Comparison of ENCODE assay signal across 19 cellular contexts in genomic region chr17:21183468-21183867, GRCh38. TPM values are rescaled to one million over a fixed set of nuclear protein-coding genes. Genes with fewer than 3 reads are reported as not detected.
DNase-seq lines count a peak whose midpoint lies in the region; ATAC-seq and TF ChIP-seq lines count a peak whose summit lies in the region.
"Had no signal": no experiment of that assay in that cellular context is flagged by ENCODE, and none has a peak within 500 bp of the region (broad histone marks: within the 10 kb centered on the region; RNA-seq: fewer than 3 reads in every experiment).

No MANE protein-coding gene starts in this region.

- no peaks in the 10 kb centered on the region for H3K36me3 Mint-ChIP-seq in Caco-2 (ENCODE audit: insufficient read depth, unreplicated experiment)
- H3K36me3 Mint-ChIP-seq in effector memory CD8-positive, alpha-beta T cell (ENCODE audit: insufficient read depth), result peaks cover 9% of the 10 kb centered on the region
- peaks cover 7% of the 10 kb centered on the region for H3K36me3 Mint-ChIP-seq in activated naive CD4-positive, alpha-beta T cell treated with anti-CD3 and anti-CD28 coated beads for 36 hours (ENCODE audit: low read depth)

- no peaks in the 10 kb centered on the region for H3K9me3 Mint-ChIP-seq in Caco-2 (ENCODE audit: unreplicated experiment)
- no peaks in the 10 kb centered on the region for H3K9me3 Mint-ChIP-seq in effector memory CD8-positive, alpha-beta T cell
- no peaks in the 10 kb centered on the region for H3K9me3 Mint-ChIP-seq in activated naive CD4-positive, alpha-beta T cell treated with anti-CD3 and anti-CD28 coated beads for 36 hours

- no peak for TF ChIP-seq POLR2A in gastrocnemius medialis (IDR thresholded peaks at IDR 0.05)

- H3K9me3 ChIP-seq in Caco-2 (no peaks in the 10 kb centered on the region), gastrocnemius medialis (no peaks in the 10 kb centered on the region)
- H3K9me3 ChIP-seq: HAP-1 had no signal

- POLR2A ChIA-PET in Caco-2 (lab: Charles Lee), result no interaction called here

- H3K27me3 ChIP-seq in Caco-2 (replicated peaks; ENCODE audit: control insufficient read depth, insufficient read depth, low read length) (no peaks in the 10 kb centered on the region), gastrocnemius medialis (no peaks in the 10 kb centered on the region)

- H3K4me3 Mint-ChIP-seq in Caco-2 (ENCODE audit: unreplicated experiment), result peak overlapping the region; percentile 3
- H3K4me3 Mint-ChIP-seq in effector memory CD8-positive, alpha-beta T cell, result no peak overlapping the region
- H3K4me3 Mint-ChIP-seq in activated naive CD4-positive, alpha-beta T cell treated with anti-CD3 and anti-CD28 coated beads for 36 hours, result no peak overlapping the region

- no TSS peak for BruUV-seq in Caco-2 (replicated peaks; lab: Mats Ljungman, UMichigan)

- H3K36me3 ChIP-seq in Caco-2 (ENCODE audit: control insufficient read depth, insufficient read depth, low read length) (no peaks in the 10 kb centered on the region), gastrocnemius medialis (peaks cover 0 to 30% of the 10 kb centered on the region in 2 donors)
- H3K36me3 ChIP-seq: HAP-1 had no signal

- intact Hi-C loops in Caco-2 (cut with micrococcal nuclease; ENCODE audit: unreplicated experiment) (no loop called here), gastrocnemius medialis (cut with DNase I; ENCODE audit: low total_unique reads) (no loop called here)
- intact Hi-C loops in activated naive CD4-positive, alpha-beta T cell treated with anti-CD3 and anti-CD28 coated beads for 36 hours (cut with micrococcal nuclease), result no loop called here

- H3K27me3 Mint-ChIP-seq in Caco-2 (ENCODE audit: insufficient read depth, unreplicated experiment), result no peaks in the 10 kb centered on the region
- H3K27me3 Mint-ChIP-seq in effector memory CD8-positive, alpha-beta T cell, result no peaks in the 10 kb centered on the region
- H3K27me3 Mint-ChIP-seq in activated naive CD4-positive, alpha-beta T cell treated with anti-CD3 and anti-CD28 coated beads for 36 hours (ENCODE audit: low read depth), result no peaks in the 10 kb centered on the region

- DNase-seq in Caco-2 (peak; percentile 66 to 80), HuH-7 (ENCODE audit: low spot score) (peak; percentile 44), dermis blood vessel endothelial cell (peak; percentile 20), gastrocnemius medialis (no peak), iPS-NIHi7 (ENCODE audit: extremely low spot score) (no peak)
- DNase-seq in effector memory CD8-positive, alpha-beta T cell, result no peak
- DNase-seq in activated naive CD4-positive, alpha-beta T cell treated with anti-CD3 and anti-CD28 coated beads for 36 hours, result no peak
- DNase-seq: ACHN, C1 segment of cervical spinal cord, DMS 273 treated with DMSO at 0.1 percent for 48 hours, GF-D8, GM23248, NCI-H1105 treated with DMSO at 0.1 percent for 48 hours, NCI-H187 treated with DMSO at 0.1 percent for 48 hours, NCI-H226, NCI-H524, PC-9 had no signal

- in situ Hi-C loops in gastrocnemius medialis (cut with MboI; ENCODE audit: low sequenced_read_pairs in 4 of 4), result no loop called here

- peak overlapping the region; percentile 30 to 94 (median 56) for H3K27ac ChIP-seq in gastrocnemius medialis
- H3K27ac ChIP-seq: GM23248, HL-60, PC-9 had no signal

- no peaks in the 10 kb centered on the region for H3K4me1 ChIP-seq in Caco-2
- peaks cover 32 to 39% of the 10 kb centered on the region in 2 donors for H3K4me1 ChIP-seq in gastrocnemius medialis
- H3K4me1 ChIP-seq: HAP-1 had no signal

- CTCF ChIA-PET in Caco-2 (lab: Charles Lee), result interaction anchor here (1.2 kb wide), 1 partner anchor 29 kb away, joined by 3 read pairs; no protein-coding TSS in a partner anchor
- CTCF ChIA-PET in activated naive CD4-positive, alpha-beta T cell treated with anti-CD3 and anti-CD28 coated beads for 36 hours (lab: Charles Lee), result no interaction called here

- peak overlapping the region; percentile 34 for H3K27ac Mint-ChIP-seq in Caco-2 (ENCODE audit: unreplicated experiment)
- H3K27ac Mint-ChIP-seq in effector memory CD8-positive, alpha-beta T cell, result peak overlapping the region in 1 of 2 donors; percentile 44
- H3K27ac Mint-ChIP-seq in activated naive CD4-positive, alpha-beta T cell treated with anti-CD3 and anti-CD28 coated beads for 36 hours, result no peak overlapping the region

- ATAC-seq in gastrocnemius medialis, result peak; percentile 37 to 77
- no peak for ATAC-seq in effector memory CD8-positive, alpha-beta T cell (replicated peaks)

- H3K4me1 Mint-ChIP-seq in Caco-2 (ENCODE audit: low read depth, unreplicated experiment), result peaks cover 10% of the 10 kb centered on the region
- H3K4me1 Mint-ChIP-seq in effector memory CD8-positive, alpha-beta T cell (ENCODE audit: low read depth in 2 of 2), result no peaks in the 10 kb centered on the region
- H3K4me1 Mint-ChIP-seq in activated naive CD4-positive, alpha-beta T cell treated with anti-CD3 and anti-CD28 coated beads for 36 hours (ENCODE audit: low read depth), result peaks cover 2% of the 10 kb centered on the region

- H3K4me3 ChIP-seq in Caco-2 (ENCODE audit: low read depth, low read length) (no peak overlapping the region), gastrocnemius medialis (no peak overlapping the region)
- H3K4me3 ChIP-seq: GM23248, HAP-1, PC-9 had no signal

- no peak for TF ChIP-seq CTCF in Caco-2 (IDR thresholded peaks at IDR 0.05; ENCODE audit: insufficient read depth in 1 of 2, low read depth in 1 of 2, low read length in 1 of 2, severe bottlenecking in 1 of 2, unreplicated experiment in 1 of 2)
- TF ChIP-seq CTCF in gastrocnemius medialis (IDR thresholded peaks at IDR 0.05 in 4 of 5, conservative IDR thresholded peaks at IDR 0.05 in 1 of 5), result no peak

RNA-seq across cellular contexts. Expression of gene TMEM11, which starts 30.5 kb away (rescaled TPM):
- 39.1 and 40.7 TPM in 2 replicates for total RNA-seq in Caco-2 (2022)
- total RNA-seq in dermis blood vessel endothelial cell, result 20.4 and 30.0 TPM in 2 replicates
- 100 to 1,000 TPM in 2 of 4 donors, 10 to 100 TPM in 2; 70.6 to 131 (median 90.9) TPM for total RNA-seq in gastrocnemius medialis
- total RNA-seq in activated naive CD4-positive, alpha-beta T cell treated with anti-CD3 and anti-CD28 coated beads for 36 hours, result 10 to 100 TPM; 23.6 to 28.2 TPM

RNA-seq across cellular contexts. Expression of gene DHRS7B, which starts 56.7 kb away (rescaled TPM):
- 22.8 and 30.0 TPM in 2 replicates for total RNA-seq in Caco-2 (2022)
- total RNA-seq in dermis blood vessel endothelial cell, result 13.3 and 22.0 TPM in 2 replicates
- total RNA-seq in gastrocnemius medialis, result 10 to 100 TPM; 35.7 to 73.2 (median 43.2) TPM
- total RNA-seq in activated naive CD4-positive, alpha-beta T cell treated with anti-CD3 and anti-CD28 coated beads for 36 hours, result 10 to 100 TPM; 12.0 to 12.1 TPM

Comparison
In these comparisons a context has a peak if more than half of its experiments do, and no peak if none do; other contexts are left out.
1. DNase-seq: peak in Caco-2 (2 of 2), HuH-7 (single experiment) and dermis blood vessel endothelial cell (single experiment); none in gastrocnemius medialis (0 of 2), iPS-NIHi7 (single experiment), effector memory CD8-positive, alpha-beta T cell (0 of 3) and activated naive CD4-positive, alpha-beta T cell treated with anti-CD3 and anti-CD28 coated beads for 36 hours (single experiment).